Comparison of ENCODE assay signal across 11 cellular contexts in genomic region chr3:42492508-42493080, GRCh38. TPM values are rescaled to one million over a fixed set of nuclear protein-coding genes. Genes with fewer than 3 reads are reported as not detected.
DNase-seq lines count a peak whose midpoint lies in the region; ATAC-seq and TF ChIP-seq lines count a peak whose summit lies in the region.
"Had no signal": no experiment of that assay in that cellular context is flagged by ENCODE, and none has a peak within 500 bp of the region (broad histone marks: within the 10 kb centered on the region; RNA-seq: fewer than 3 reads in every experiment).

No MANE protein-coding gene starts in this region.

- intact Hi-C loops in colonic mucosa (cut with DNase I) = no loop called here

- H3K36me3 ChIP-seq in colonic mucosa = no peaks in the 10 kb centered on the region
- no peaks in the 10 kb centered on the region for H3K36me3 ChIP-seq in neutrophil

- no peak overlapping the region for H3K9ac ChIP-seq in colonic mucosa (ENCODE audit: low read depth in 2 of 2, low read length in 2 of 2)

- H3K4me3 ChIP-seq in GM12864 (ENCODE audit: low read depth, low read length) = no peak overlapping the region
- no peak overlapping the region for H3K4me3 ChIP-seq in colonic mucosa
- H3K4me3 ChIP-seq in neutrophil (ENCODE audit: low read depth in 1 of 2, low read length in 1 of 2) = no peak overlapping the region
- H3K4me3 ChIP-seq: GM23338 had no signal

- H3K27ac ChIP-seq in colonic mucosa (no peak overlapping the region), neutrophil (peak overlapping the region; percentile 67)

- TF ChIP-seq CTCF in GM12864 (IDR thresholded peaks at IDR 0.05; ENCODE audit: low read depth, low read length, missing control alignments) (no peak), colonic mucosa (IDR thresholded peaks at IDR 0.05) (no peak), neutrophil (IDR thresholded peaks at IDR 0.05) (no peak)

- H3K4me1 ChIP-seq in colonic mucosa (peaks cover 3% of the 10 kb centered on the region), neutrophil (ENCODE audit: control insufficient read depth in 1 of 2, insufficient read depth in 1 of 2, low read depth in 1 of 2, low read length in 1 of 2) (peaks cover 12 to 13% of the 10 kb centered on the region in 2 experiments)

- DNase-seq in GM12864 (ENCODE audit: low read depth) (peak; percentile 10), MV-4-11 (lab: John Stamatoyannopoulos, UW) (peak; percentile 70), colonic mucosa (peak; percentile 18), NCI-H1417 treated with DMSO at 0.1 percent for 48 hours (lab: John Stamatoyannopoulos, UW) (no peak), T-helper 9 cell (no peak)
- DNase-seq: activated CD4-positive, alpha-beta T cell treated with anti-CD3 and anti-CD28 coated beads, Interleukin-2, amount 50 U/mL, for 1 hour; NCI-H187 treated with DMSO at 0.1 percent for 48 hours had no signal

- H3K27me3 ChIP-seq in colonic mucosa (no peaks in the 10 kb centered on the region), neutrophil (peaks cover 6% of the 10 kb centered on the region)

- no peaks in the 10 kb centered on the region for H3K9me3 ChIP-seq in colonic mucosa
- H3K9me3 ChIP-seq in neutrophil = no peaks in the 10 kb centered on the region

- ATAC-seq in GM21825 (IDR thresholded peaks at IDR 0.05; ENCODE audit: unreplicated experiment) = no peak
- no peak for ATAC-seq in HG03520 (IDR thresholded peaks at IDR 0.05; ENCODE audit: unreplicated experiment)
- ATAC-seq: GM23338 had no signal

RNA-seq across cellular contexts. Expression of gene VIPR1, which starts 9.8 kb away (rescaled TPM):
- 10 to 100 TPM; 74.2 to 98.0 TPM for total RNA-seq in colonic mucosa

Comparison
In these comparisons a context has a peak if more than half of its experiments do, and no peak if none do; other contexts are left out.
1. DNase-seq: peak in GM12864 (single experiment), MV-4-11 (single experiment) and colonic mucosa (single experiment); none in NCI-H1417 treated with DMSO at 0.1 percent for 48 hours (single experiment) and T-helper 9 cell (single experiment).